Comparison of ENCODE assay signal across 1 cellular context in the genomic region with DNA sequence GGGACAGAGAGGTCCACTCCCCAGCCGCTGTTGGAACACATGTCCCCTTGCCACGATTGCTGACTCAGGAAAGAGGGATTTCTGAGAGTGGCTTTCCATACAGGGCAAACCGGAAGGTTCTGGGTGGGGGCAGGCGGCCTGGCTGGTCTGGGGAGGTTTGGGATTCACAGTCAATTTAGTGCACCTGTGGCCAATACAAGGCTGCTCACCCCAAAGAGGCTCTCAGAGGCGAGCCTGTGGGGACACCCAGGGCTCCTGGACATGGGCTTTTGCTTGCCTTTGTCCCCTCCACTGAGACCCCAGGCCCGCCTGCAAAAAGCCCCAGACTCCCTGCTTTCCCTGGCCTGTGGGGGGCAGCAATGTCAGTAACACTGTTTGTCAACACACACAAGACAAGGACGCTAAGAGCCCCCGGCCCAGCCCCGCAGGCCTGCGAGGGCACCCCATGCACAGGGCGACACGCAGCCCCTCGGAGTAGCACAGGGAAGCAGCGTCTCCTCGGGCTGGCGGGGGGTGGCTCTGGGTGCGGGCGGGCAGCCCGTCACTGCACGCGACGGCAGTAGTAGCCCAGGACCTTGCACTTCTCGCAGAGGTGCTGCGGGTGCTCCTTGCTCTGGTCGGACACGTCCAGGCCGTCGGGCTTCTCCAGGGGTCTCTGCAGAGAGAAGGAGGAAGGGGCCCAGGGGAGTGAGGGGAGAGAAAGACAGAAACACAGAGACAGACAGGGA.
TF ChIP-seq lines count a peak whose summit lies in the region.

No MANE protein-coding gene starts in this region.

TF ChIP-seq in HepG2, 621 proteins besides CTCF, POLR2A, EP300 and RAD21:
- TF ChIP-seq MAFF (IDR thresholded peaks at IDR 0.05; ENCODE audit: low read depth, low read length) (peak; percentile 48), MBNL3 (CRISPR knock-in tag; conservative IDR thresholded peaks at IDR 0.05) (no peak), STAG1 (CRISPR knock-in tag; IDR thresholded peaks at IDR 0.05) (peak; percentile 30; the same call in 1 of the 2 replicates), MAFK (conservative IDR thresholded peaks at IDR 0.05 in 1 of 2, IDR thresholded peaks at IDR 0.05 in 1 of 2; ENCODE audit: low read length in 2 of 2) (peak; percentile 65 to 80; a peak in 3 of 4 replicates), ZNF614 (CRISPR knock-in tag; IDR thresholded peaks at IDR 0.05; ENCODE audit: borderline replicate concordance) (no peak), ZFYVE20 (CRISPR knock-in tag; IDR thresholded peaks at IDR 0.05; ENCODE audit: borderline replicate concordance, low read depth) (no peak), ZNF747 (CRISPR knock-in tag; IDR thresholded peaks at IDR 0.05; ENCODE audit: borderline replicate concordance) (no peak)
- TF ChIP-seq, protein P1, sequence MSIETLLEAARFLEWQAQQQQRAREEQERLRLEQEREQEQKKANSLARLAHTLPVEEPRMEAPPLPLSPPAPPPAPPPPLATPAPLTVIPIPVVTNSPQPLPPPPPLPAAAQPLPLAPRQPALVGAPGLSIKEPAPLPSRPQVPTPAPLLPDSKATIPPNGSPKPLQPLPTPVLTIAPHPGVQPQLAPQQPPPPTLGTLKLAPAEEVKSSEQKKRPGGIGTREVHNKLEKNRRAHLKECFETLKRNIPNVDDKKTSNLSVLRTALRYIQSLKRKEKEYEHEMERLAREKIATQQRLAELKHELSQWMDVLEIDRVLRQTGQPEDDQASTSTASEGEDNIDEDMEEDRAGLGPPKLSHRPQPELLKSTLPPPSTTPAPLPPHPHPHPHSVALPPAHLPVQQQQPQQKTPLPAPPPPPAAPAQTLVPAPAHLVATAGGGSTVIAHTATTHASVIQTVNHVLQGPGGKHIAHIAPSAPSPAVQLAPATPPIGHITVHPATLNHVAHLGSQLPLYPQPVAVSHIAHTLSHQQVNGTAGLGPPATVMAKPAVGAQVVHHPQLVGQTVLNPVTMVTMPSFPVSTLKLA (IDR thresholded peaks at IDR 0.05) = no peak
- TF ChIP-seq, protein P2, sequence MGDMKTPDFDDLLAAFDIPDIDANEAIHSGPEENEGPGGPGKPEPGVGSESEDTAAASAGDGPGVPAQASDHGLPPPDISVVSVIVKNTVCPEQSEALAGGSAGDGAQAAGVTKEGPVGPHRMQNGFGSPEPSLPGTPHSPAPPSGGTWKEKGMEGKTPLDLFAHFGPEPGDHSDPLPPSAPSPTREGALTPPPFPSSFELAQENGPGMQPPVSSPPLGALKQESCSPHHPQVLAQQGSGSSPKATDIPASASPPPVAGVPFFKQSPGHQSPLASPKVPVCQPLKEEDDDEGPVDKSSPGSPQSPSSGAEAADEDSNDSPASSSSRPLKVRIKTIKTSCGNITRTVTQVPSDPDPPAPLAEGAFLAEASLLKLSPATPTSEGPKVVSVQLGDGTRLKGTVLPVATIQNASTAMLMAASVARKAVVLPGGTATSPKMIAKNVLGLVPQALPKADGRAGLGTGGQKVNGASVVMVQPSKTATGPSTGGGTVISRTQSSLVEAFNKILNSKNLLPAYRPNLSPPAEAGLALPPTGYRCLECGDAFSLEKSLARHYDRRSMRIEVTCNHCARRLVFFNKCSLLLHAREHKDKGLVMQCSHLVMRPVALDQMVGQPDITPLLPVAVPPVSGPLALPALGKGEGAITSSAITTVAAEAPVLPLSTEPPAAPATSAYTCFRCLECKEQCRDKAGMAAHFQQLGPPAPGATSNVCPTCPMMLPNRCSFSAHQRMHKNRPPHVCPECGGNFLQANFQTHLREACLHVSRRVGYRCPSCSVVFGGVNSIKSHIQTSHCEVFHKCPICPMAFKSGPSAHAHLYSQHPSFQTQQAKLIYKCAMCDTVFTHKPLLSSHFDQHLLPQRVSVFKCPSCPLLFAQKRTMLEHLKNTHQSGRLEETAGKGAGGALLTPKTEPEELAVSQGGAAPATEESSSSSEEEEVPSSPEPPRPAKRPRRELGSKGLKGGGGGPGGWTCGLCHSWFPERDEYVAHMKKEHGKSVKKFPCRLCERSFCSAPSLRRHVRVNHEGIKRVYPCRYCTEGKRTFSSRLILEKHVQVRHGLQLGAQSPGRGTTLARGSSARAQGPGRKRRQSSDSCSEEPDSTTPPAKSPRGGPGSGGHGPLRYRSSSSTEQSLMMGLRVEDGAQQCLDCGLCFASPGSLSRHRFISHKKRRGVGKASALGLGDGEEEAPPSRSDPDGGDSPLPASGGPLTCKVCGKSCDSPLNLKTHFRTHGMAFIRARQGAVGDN (CRISPR knock-in tag; IDR thresholded peaks at IDR 0.05) = no peak
